In genomic region chr6:159761873-159762680, GRCh38 we compare ENCODE assay signal across 8 cellular contexts. TPM values are rescaled to one million over a fixed set of nuclear protein-coding genes. Genes with fewer than 3 reads are reported as not detected.
A peak's percentile ranks its signal among the peaks of the same experiment; 100 is the strongest.
DNase-seq lines count a peak whose midpoint lies in the region; ATAC-seq and TF ChIP-seq lines count a peak whose summit lies in the region.

ACAT2 (plus strand) TSS chr6:159762045; CDS start chr6:159762088, 43 bp downstream.

- ATAC-seq in HG02623 (IDR thresholded peaks at IDR 0.05; ENCODE audit: unreplicated experiment): peak; percentile 98
- ATAC-seq in SK-N-SH treated with all-trans-retinoic acid at 6 μM for 48 hours: peak; percentile 98
- peak; percentile 99 for ATAC-seq in gastroesophageal sphincter

- peak; percentile 98 for DNase-seq in GM10266 (ENCODE audit: extremely low spot score)
- DNase-seq in NCI-H1092 treated with DMSO at 0.1 percent for 48 hours (lab: John Stamatoyannopoulos, UW): peak; percentile 100
- peak; percentile 92 for DNase-seq in activated naive CD4-positive, alpha-beta T cell treated with anti-CD3 and anti-CD28 coated beads, Interleukin-2, amount 50 U/mL, for 16 hours
- peak; percentile 73 for DNase-seq in non-pigmented ciliary epithelial cell (ENCODE audit: low read depth)
- peak; percentile 99 for DNase-seq in superior temporal gyrus (ENCODE audit: extremely low spot score)

- TF ChIP-seq CTCF in GM10266 (IDR thresholded peaks at IDR 0.05; ENCODE audit: control insufficient read depth, insufficient read depth, low read depth, missing control alignments) (no peak), gastroesophageal sphincter (IDR thresholded peaks at IDR 0.05) (peak in 2 of 4 experiments; percentile 30 to 47)

- WGBS in gastroesophageal sphincter (ENCODE audit: low coverage in 1 of 2), 2 donors: 0% methylated on average over 1 of the region's 76 CpGs; no CpG with 5 or more reads in 1 of the 2 donors

- peak; percentile 39 to 48 for TF ChIP-seq POLR2A in gastroesophageal sphincter (IDR thresholded peaks at IDR 0.05)

- H3K27me3 ChIP-seq in gastroesophageal sphincter: no peaks in the 10 kb centered on the region

- H3K9me3 ChIP-seq in gastroesophageal sphincter: no peaks in the 10 kb centered on the region

- peaks cover 0 to 36% of the 10 kb centered on the region in 2 donors for H3K36me3 ChIP-seq in gastroesophageal sphincter

- peak within 1 kb of the TSS; percentile 95 to 100 (median 98) for H3K27ac ChIP-seq in gastroesophageal sphincter

- peak within 1 kb of the TSS; percentile 76 to 95 for H3K4me3 ChIP-seq in gastroesophageal sphincter

- TF ChIP-seq EP300 in gastroesophageal sphincter (IDR thresholded peaks at IDR 0.05): no peak

- H3K4me1 ChIP-seq in gastroesophageal sphincter: peaks cover 0 to 28% (median 11%) of the 10 kb centered on the region in 3 donors

TF ChIP-seq in SK-N-SH treated with all-trans-retinoic acid at 6 μM for 48 hours, 23 proteins besides CTCF, POLR2A, EP300 and RAD21:
- TF ChIP-seq BACH2 (CRISPR knock-in tag; IDR thresholded peaks at IDR 0.05; ENCODE audit: borderline replicate concordance): no peak
- 0 out of 2 replicates have a peak, but pooled peaks have one; percentile 33 for TF ChIP-seq GLIS3 (CRISPR knock-in tag; IDR thresholded peaks at IDR 0.05)

RNA-seq across cellular contexts. Expression of gene ACAT2, which starts in this region (rescaled TPM):
- 10 to 100 TPM in 2 of 4 donors, 1 to 10 TPM in 2; 3.1 to 11.7 (median 9.1) TPM for total RNA-seq in gastroesophageal sphincter

Comparison
In these comparisons a context has a peak if more than half of its experiments do, and no peak if none do; other contexts are left out.
1. Peak in every context shown above with its lines: DNase-seq, ATAC-seq, H3K4me3 ChIP-seq and H3K27ac ChIP-seq.